In the genomic region with DNA sequence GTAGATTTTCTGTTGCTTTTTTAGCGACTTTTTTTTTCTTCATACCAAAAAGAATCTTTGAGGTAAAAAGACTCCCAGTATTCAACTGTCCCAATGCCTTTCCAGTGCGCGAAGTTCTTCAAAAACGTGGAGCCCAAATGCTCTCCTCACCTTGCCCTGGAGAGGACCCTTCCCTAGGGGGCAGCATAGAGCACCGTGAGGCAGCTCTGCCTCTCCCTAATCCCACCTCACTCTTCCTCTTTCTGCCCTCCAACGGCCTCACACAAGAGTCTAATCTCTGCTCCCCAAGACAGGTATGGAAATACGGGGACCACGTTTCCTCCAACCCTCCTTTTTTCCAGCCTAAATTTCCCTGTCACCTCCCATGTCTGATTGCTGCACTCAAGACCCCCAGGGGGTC, we compare ENCODE assay signal across 10 cellular contexts.
A peak's percentile ranks its signal among the peaks of the same experiment; 100 is the strongest.
DNase-seq lines count a peak whose midpoint lies in the region; ATAC-seq and TF ChIP-seq lines count a peak whose summit lies in the region.
"Had no signal": no experiment of that assay in that cellular context is flagged by ENCODE, and none has a peak within 500 bp of the region (broad histone marks: within the 10 kb centered on the region; RNA-seq: fewer than 3 reads in every experiment).

No MANE protein-coding gene starts in this region.

- POLR2A ChIA-PET in A673 (lab: Charles Lee; ENCODE audit: low non-redundant PET), result no interaction called here

- 67 to 76% methylated on average over 4 to 8 of the region's 8 CpGs for WGBS in endodermal cell (ENCODE audit: insufficient coverage in 1 of 2, insufficient read length in 1 of 2), 2 experiments
- 48 to 52% methylated on average over 8 of the region's 8 CpGs for WGBS in GM23248 (ENCODE audit: low coverage in 1 of 2, low lambda C conversion rate in 2 of 2, missing lambda C conversion rate in 2 of 2), 2 experiments

- no peak overlapping the region for H3K4me2 ChIP-seq in GM23248 (ENCODE audit: unreplicated experiment)

- no peak for ATAC-seq in GM21737 (IDR thresholded peaks at IDR 0.05; ENCODE audit: unreplicated experiment)

- H4K20me1 ChIP-seq in GM23248 (ENCODE audit: insufficient read depth), result no peaks in the 10 kb centered on the region

- H3K9me2 ChIP-seq in GM23248 (ENCODE audit: insufficient read depth), result no peaks in the 10 kb centered on the region

- in situ Hi-C loops in GM23248 (cut with MboI), result no loop called here

- no peak overlapping the region for H3K4me3 Mint-ChIP-seq in endodermal cell

- H3K9ac ChIP-seq in endodermal cell (ENCODE audit: extremely low read depth, low read length, poor library complexity, severe bottlenecking) (no peak overlapping the region), GM23248 (no peak overlapping the region)

- CTCF ChIA-PET in A673 (lab: Charles Lee), result interaction anchor here (0.6 kb wide), 1 partner anchor 137 kb away, joined by 3 read pairs; no protein-coding TSS in a partner anchor

- intact Hi-C loops in A673 (cut with micrococcal nuclease; ENCODE audit: unreplicated experiment), result no loop called here

- no peak overlapping the region for H3K4me3 ChIP-seq in A673 (ENCODE audit: low read depth, low read length, poor library complexity, severe bottlenecking)
- H3K4me3 ChIP-seq in endodermal cell (ENCODE audit: low read length), result no peak overlapping the region
- H3K4me3 ChIP-seq in GM23248, result no peak overlapping the region

- H3K9me3 ChIP-seq in A673 (ENCODE audit: low read depth, low read length, poor library complexity, severe bottlenecking), result no peaks in the 10 kb centered on the region
- H3K9me3 ChIP-seq in endodermal cell (ENCODE audit: control insufficient read depth, low read length), result no peaks in the 10 kb centered on the region
- no peaks in the 10 kb centered on the region for H3K9me3 ChIP-seq in GM23248 (ENCODE audit: low read depth)

- H3K27me3 Mint-ChIP-seq in endodermal cell (ENCODE audit: insufficient read depth), result peaks cover 20% of the 10 kb centered on the region

- H3K27ac Mint-ChIP-seq in endodermal cell, result no peak overlapping the region

- DNase-seq in A673 (ENCODE audit: low spot score), result peak; percentile 47
- peak; percentile 3 for DNase-seq in CMK (ENCODE audit: low read depth)
- DNase-seq in NAMALWA (ENCODE audit: low spot score), result peak; percentile 33
- DNase-seq in endodermal cell, result peak; percentile 88
- no peak for DNase-seq in COLO829 (ENCODE audit: low spot score)
- DNase-seq in LoVo (ENCODE audit: low spot score), result no peak
- no peak for DNase-seq in GM23248
- DNase-seq: activated effector memory CD4-positive, alpha-beta T cell treated with Interleukin-2 at 50 U/mL for 16 hours; HCEC 1CT had no signal

- no peak overlapping the region for H2AFZ ChIP-seq in GM23248

- H3K4me1 ChIP-seq in A673 (ENCODE audit: insufficient read depth, low read length, poor library complexity, severe bottlenecking) (no peaks in the 10 kb centered on the region), endodermal cell (ENCODE audit: control insufficient read depth, insufficient read depth, low read length) (peaks cover 8% of the 10 kb centered on the region), GM23248 (ENCODE audit: insufficient read depth) (no peaks in the 10 kb centered on the region)

- H3F3A ChIP-seq in GM23248 (ENCODE audit: insufficient read depth), result no peaks in the 10 kb centered on the region

- H3K36me3 ChIP-seq in A673 (ENCODE audit: insufficient read depth, low read length, poor library complexity, severe bottlenecking) (no peaks in the 10 kb centered on the region), endodermal cell (ENCODE audit: control insufficient read depth, insufficient read depth, low read length) (no peaks in the 10 kb centered on the region), GM23248 (ENCODE audit: low read depth) (no peaks in the 10 kb centered on the region)

- H3K27me3 ChIP-seq in A673 (replicated peaks; ENCODE audit: insufficient read depth, low read depth, low read length, poor library complexity) (peaks cover 24% of the 10 kb centered on the region), endodermal cell (ENCODE audit: control insufficient read depth, insufficient read depth, low read length, poor library complexity, severe bottlenecking) (peaks cover 13% of the 10 kb centered on the region), GM23248 (replicated peaks; ENCODE audit: insufficient read depth) (peaks cover 11% of the 10 kb centered on the region)

- H3K27ac ChIP-seq in A673 (ENCODE audit: low read depth, low read length, poor library complexity, severe bottlenecking) (no peak overlapping the region), endodermal cell (ENCODE audit: low read depth, low read length) (no peak overlapping the region), GM23248 (no peak overlapping the region)

- TF ChIP-seq CTCF in A673 (conservative IDR thresholded peaks at IDR 0.05; ENCODE audit: low read depth, low read length) (peak; percentile 83), endodermal cell (conservative IDR thresholded peaks at IDR 0.05) (peak; percentile 83)

- peaks cover under 1% of the 10 kb centered on the region for H3K9me3 Mint-ChIP-seq in endodermal cell

- no TSS peak for BruUV-seq in A673 (replicated peaks; lab: Mats Ljungman, UMichigan)

- H3K4me1 Mint-ChIP-seq in endodermal cell, result peaks cover 16% of the 10 kb centered on the region

- no peaks in the 10 kb centered on the region for H3K36me3 Mint-ChIP-seq in endodermal cell (ENCODE audit: low read depth)

- H3K79me2 ChIP-seq in GM23248 (ENCODE audit: insufficient read depth), result no peaks in the 10 kb centered on the region

Comparison
In these comparisons a context has a peak if more than half of its experiments do, and no peak if none do; other contexts are left out.
1. DNase-seq: peak in A673 (single experiment), CMK (single experiment), NAMALWA (single experiment) and endodermal cell (single experiment); none in COLO829 (single experiment), LoVo (single experiment) and GM23248 (single experiment).